ENCODE assay signal across 11 cellular contexts in genomic region chr10:29712108-29712507, GRCh38.
DNase-seq lines count a peak whose midpoint lies in the region; ATAC-seq, FAIRE-seq and TF ChIP-seq lines count a peak whose summit lies in the region.
"Had no signal": no experiment of that assay in that cellular context is flagged by ENCODE, and none has a peak within 500 bp of the region (broad histone marks: within the 10 kb centered on the region; RNA-seq: fewer than 3 reads in every experiment).

No MANE protein-coding gene starts in this region.

- H3K4me3 Mint-ChIP-seq in CD4-positive, alpha-beta memory T cell: no peak overlapping the region
- H3K4me3 Mint-ChIP-seq: activated naive CD8-positive, alpha-beta T cell treated with anti-CD3 and anti-CD28 coated beads for 36 hours; IgD-negative memory B cell had no signal

- H3K27me3 Mint-ChIP-seq in CD4-positive, alpha-beta memory T cell: no peaks in the 10 kb centered on the region
- H3K27me3 Mint-ChIP-seq: activated naive CD8-positive, alpha-beta T cell treated with anti-CD3 and anti-CD28 coated beads for 36 hours; IgD-negative memory B cell had no signal

- ATAC-seq in HepG2 (peak; percentile 86), right lobe of liver (no peak), HG02970 (IDR thresholded peaks at IDR 0.05; ENCODE audit: low FRiP score, unreplicated experiment) (no peak), GM18519 (IDR thresholded peaks at IDR 0.05; ENCODE audit: low FRiP score, unreplicated experiment) (no peak), HG03457 (IDR thresholded peaks at IDR 0.05; ENCODE audit: unreplicated experiment) (no peak)

- H3K9me3 ChIP-seq in HepG2 (ENCODE audit: low read length) (no peaks in the 10 kb centered on the region), right lobe of liver (no peaks in the 10 kb centered on the region)
- no peaks in the 10 kb centered on the region for H3K9me3 ChIP-seq in CD4-positive, alpha-beta memory T cell (ENCODE audit: control insufficient read depth in 1 of 2, low read length in 2 of 2)

- H3K27ac Mint-ChIP-seq in CD4-positive, alpha-beta memory T cell: no peak overlapping the region
- H3K27ac Mint-ChIP-seq: activated naive CD8-positive, alpha-beta T cell treated with anti-CD3 and anti-CD28 coated beads for 36 hours; IgD-negative memory B cell had no signal

- H3K79me2 ChIP-seq in HepG2 (ENCODE audit: insufficient read depth, low read length): peaks cover 5% of the 10 kb centered on the region

- in situ Hi-C loops in HepG2 (cut with HindIII; ENCODE audit: extremely low pct_ligation_motif_present, low pct_unique_long_range_greater_than_20kb): no loop called here

- BruUV-seq in HepG2 (replicated peaks; lab: Mats Ljungman, UMichigan): no TSS peak

- peaks cover 19 to 65% (median 22%) of the 10 kb centered on the region in 4 donors for H3K4me1 Mint-ChIP-seq in CD4-positive, alpha-beta memory T cell

- POLR2A ChIA-PET in HepG2 (lab: Yijun Ruan, JAX): interaction anchor here (0.6 kb wide), 1 partner anchor 123 kb away, joined by 3 read pairs; no protein-coding TSS in a partner anchor
- POLR2A ChIA-PET in CD4-positive, alpha-beta memory T cell (lab: Charles Lee; ENCODE audit: partially characterized antibody): no interaction called here

- FAIRE-seq in HepG2 (lab: Jason Lieb, UNC): no peak

- intact Hi-C loops in HepG2 (cut with micrococcal nuclease; ENCODE audit: unreplicated experiment): no loop called here
- intact Hi-C loops in right lobe of liver (cut with DNase I): no loop called here
- intact Hi-C loops in CD4-positive, alpha-beta memory T cell (cut with micrococcal nuclease): no loop called here

- DNase-seq in HepG2 (ENCODE audit: low spot score): peak; percentile 54
- DNase-seq in right lobe of liver: no peak
- peak; percentile 77 for DNase-seq in NCI-H510A treated with DMSO at 0.1 percent for 48 hours (lab: John Stamatoyannopoulos, UW)
- DNase-seq in fibroblast of villous mesenchyme (ENCODE audit: low read depth): peak; percentile 37
- DNase-seq in CD4-positive, alpha-beta memory T cell: no peak
- DNase-seq: activated CD4-positive, alpha-beta T cell treated with anti-CD3 and anti-CD28 coated beads, Interleukin-2, amount 50 U/mL, for 1 hour; activated naive CD8-positive, alpha-beta T cell treated with anti-CD3 and anti-CD28 coated beads for 36 hours had no signal

- H3K27me3 ChIP-seq in HepG2 (ENCODE audit: control insufficient read depth in 1 of 2, insufficient read depth in 2 of 2, low read length in 2 of 2): no peaks in the 10 kb centered on the region
- no peaks in the 10 kb centered on the region for H3K27me3 ChIP-seq in right lobe of liver
- H3K27me3 ChIP-seq in CD4-positive, alpha-beta memory T cell (ENCODE audit: insufficient read depth, low read length): no peaks in the 10 kb centered on the region

- TF ChIP-seq EP300 in HepG2 (IDR thresholded peaks at IDR 0.05; ENCODE audit: low read depth in 2 of 2, low read length in 2 of 2) (no peak), HepG2 (CRISPR knock-in tag; IDR thresholded peaks at IDR 0.05; ENCODE audit: borderline replicate concordance) (no peak)

- H3K27ac ChIP-seq in HepG2 (ENCODE audit: extremely low read length, insufficient read depth, low read length) (no peak overlapping the region), right lobe of liver (no peak overlapping the region)
- H3K27ac ChIP-seq in CD4-positive, alpha-beta memory T cell (ENCODE audit: low read depth, low read length): no peak overlapping the region

- no peak overlapping the region for H2AFZ ChIP-seq in HepG2 (ENCODE audit: low read length)

- H3K36me3 Mint-ChIP-seq in CD4-positive, alpha-beta memory T cell: peaks cover 5 to 21% of the 10 kb centered on the region in 2 donors
- H3K36me3 Mint-ChIP-seq: IgD-negative memory B cell had no signal

- no peak overlapping the region for H3K4me3 ChIP-seq in HepG2 (replicated peaks in 1 of 3; ENCODE audit: insufficient read depth in 1 of 3, low read depth in 2 of 3, low read length in 3 of 3)
- no peak overlapping the region for H3K4me3 ChIP-seq in right lobe of liver
- H3K4me3 ChIP-seq in fibroblast of villous mesenchyme (ENCODE audit: low read depth, low read length): no peak overlapping the region
- no peak overlapping the region for H3K4me3 ChIP-seq in CD4-positive, alpha-beta memory T cell (ENCODE audit: low read length in 2 of 2)

- H3K4me2 ChIP-seq in HepG2 (ENCODE audit: low read depth, low read length): no peak overlapping the region

- H3K36me3 ChIP-seq in HepG2 (replicated peaks in 1 of 2; ENCODE audit: control insufficient read depth in 1 of 2, insufficient read depth in 2 of 2, low read length in 2 of 2) (no peaks in the 10 kb centered on the region), right lobe of liver (no peaks in the 10 kb centered on the region)
- no peaks in the 10 kb centered on the region for H3K36me3 ChIP-seq in CD4-positive, alpha-beta memory T cell (ENCODE audit: insufficient read depth, low read length)

- TF ChIP-seq POLR2A in HepG2 (IDR thresholded peaks at IDR 0.05; ENCODE audit: insufficient read depth in 1 of 2, low read depth in 2 of 2, low read length in 2 of 2): no peak
- no peak for TF ChIP-seq POLR2A in right lobe of liver (IDR thresholded peaks at IDR 0.05)

- 53% methylated on average over 5 of the region's 7 CpGs for WGBS in HepG2 (ENCODE audit: low lambda C conversion rate)
- 71% methylated on average over 5 of the region's 7 CpGs for WGBS in right lobe of liver (ENCODE audit: insufficient coverage, low coverage, low lambda C conversion rate, missing lambda C conversion rate)

- H3K9ac ChIP-seq in HepG2 (ENCODE audit: insufficient read depth, low read depth, low read length): no peak overlapping the region

- no peak for TF ChIP-seq CTCF in HepG2 (CRISPR knock-in tag; IDR thresholded peaks at IDR 0.05)
- no peak for TF ChIP-seq CTCF in right lobe of liver (IDR thresholded peaks at IDR 0.05)
- TF ChIP-seq CTCF in fibroblast of villous mesenchyme (IDR thresholded peaks at IDR 0.05; ENCODE audit: insufficient read depth, low read depth, low read length): no peak

- no peaks in the 10 kb centered on the region for H4K20me1 ChIP-seq in HepG2 (ENCODE audit: insufficient read depth, low read length)

- TF ChIP-seq RAD21 in HepG2 (CRISPR knock-in tag; IDR thresholded peaks at IDR 0.05): no peak

- CTCF ChIA-PET in HepG2 (lab: Yijun Ruan, JAX; ENCODE audit: low intra/inter-chr PET ratio, low total read pairs): no interaction called here
- CTCF ChIA-PET in CD4-positive, alpha-beta memory T cell (lab: Charles Lee; ENCODE audit: partially characterized antibody): no interaction called here

- H3K4me1 ChIP-seq in HepG2 (ENCODE audit: insufficient read depth, low read length): peaks cover 21% of the 10 kb centered on the region; the same call in 1 of the 2 replicates
- H3K4me1 ChIP-seq in right lobe of liver: peaks cover 0 to 5% (median 0%) of the 10 kb centered on the region in 4 donors
- peaks cover 7% of the 10 kb centered on the region for H3K4me1 ChIP-seq in CD4-positive, alpha-beta memory T cell (ENCODE audit: insufficient read depth, low read length)

- H3K9me3 Mint-ChIP-seq in CD4-positive, alpha-beta memory T cell: peaks cover 0 to 3% (median 0%) of the 10 kb centered on the region in 8 donors
- H3K9me3 Mint-ChIP-seq: activated naive CD8-positive, alpha-beta T cell treated with anti-CD3 and anti-CD28 coated beads for 36 hours had no signal

TF ChIP-seq in HepG2, 621 proteins besides CTCF, POLR2A, EP300 and RAD21 (continues in another document):
- TF ChIP-seq EZH2 (conservative IDR thresholded peaks at IDR 0.05; ENCODE audit: low read depth, low read length) (no peak), ZNF276 (CRISPR knock-in tag; IDR thresholded peaks at IDR 0.05; ENCODE audit: low read depth) (no peak), BCL6 (CRISPR knock-in tag; IDR thresholded peaks at IDR 0.05) (peak; percentile 55; the same call in 1 of the 2 replicates), ZNF672 (CRISPR knock-in tag; IDR thresholded peaks at IDR 0.05) (no peak), STAT5B (CRISPR knock-in tag; IDR thresholded peaks at IDR 0.05) (no peak), ZFP41 (CRISPR knock-in tag; IDR thresholded peaks at IDR 0.05; ENCODE audit: borderline replicate concordance) (no peak), ZNF75D (CRISPR knock-in tag; IDR thresholded peaks at IDR 0.05; ENCODE audit: borderline replicate concordance) (no peak), ZNF251 (CRISPR knock-in tag; IDR thresholded peaks at IDR 0.05) (no peak), MBNL3 (CRISPR knock-in tag; conservative IDR thresholded peaks at IDR 0.05) (no peak), ZNF782 (CRISPR knock-in tag; IDR thresholded peaks at IDR 0.05; ENCODE audit: borderline replicate concordance) (no peak), ZNF639 (CRISPR knock-in tag; conservative IDR thresholded peaks at IDR 0.05) (no peak), DDIT3 (CRISPR knock-in tag; IDR thresholded peaks at IDR 0.05) (no peak), ZNF468 (CRISPR knock-in tag; IDR thresholded peaks at IDR 0.05) (no peak), SRSF4 (IDR thresholded peaks at IDR 0.05; ENCODE audit: low read depth, low read length, poor library complexity, severe bottlenecking) (no peak)

Comparison
In these comparisons a context has a peak if more than half of its experiments do, and no peak if none do; other contexts are left out.
1. DNase-seq: peak in HepG2 (single experiment), NCI-H510A treated with DMSO at 0.1 percent for 48 hours (single experiment) and fibroblast of villous mesenchyme (single experiment); none in right lobe of liver (0 of 3) and CD4-positive, alpha-beta memory T cell (0 of 5).